9 cellular contexts compared by ENCODE assay signal in genomic region chr22:19853058-19853878, GRCh38. TPM values are rescaled to one million over a fixed set of nuclear protein-coding genes. Genes with fewer than 3 reads are reported as not detected.
A peak's percentile ranks its signal among the peaks of the same experiment; 100 is the strongest.
DNase-seq lines count a peak whose midpoint lies in the region; ATAC-seq, FAIRE-seq and TF ChIP-seq lines count a peak whose summit lies in the region.
"Had no signal": no experiment of that assay in that cellular context is flagged by ENCODE, and none has a peak within 500 bp of the region (broad histone marks: within the 10 kb centered on the region; RNA-seq: fewer than 3 reads in every experiment).

No MANE protein-coding gene starts in this region.

- H3K36me3 ChIP-seq in kidney (ENCODE audit: control insufficient read depth in 1 of 2, insufficient read depth in 2 of 2, low read length in 2 of 2) (peaks cover 0 to 22% of the 10 kb centered on the region in 2 donors), thoracic aorta (peaks cover 18% of the 10 kb centered on the region)

- peak; percentile 39 for DNase-seq in activated CD8-positive, alpha-beta memory T cell treated with anti-CD3 and anti-CD28 coated beads, Interleukin-2, amount 10 ng/mL, durations not matched to agents 7 days and 5 days
- no peak for DNase-seq in activated CD8-positive, alpha-beta memory T cell treated with anti-CD3 and anti-CD28 coated beads for 24 hours
- DNase-seq in activated naive CD8-positive, alpha-beta T cell treated with anti-CD3 and anti-CD28 coated beads for 36 hours, result no peak
- peak; percentile 61 for DNase-seq in kidney
- no peak for DNase-seq in thoracic aorta (ENCODE audit: low spot score)
- no peak for DNase-seq in medulla oblongata (ENCODE audit: extremely low spot score)
- DNase-seq in putamen (ENCODE audit: low spot score), result no peak
- DNase-seq in GM10266 (ENCODE audit: extremely low spot score), result no peak
- DNase-seq: NCI-H1417 treated with DMSO at 0.1 percent for 48 hours had no signal

- CTCF ChIA-PET in activated CD8-positive, alpha-beta memory T cell treated with anti-CD3 and anti-CD28 coated beads, Interleukin-2, amount 10 ng/mL, durations not matched to agents 7 days and 5 days (lab: Charles Lee), result interaction anchor here (1.3 kb wide), 1 partner anchor 57 kb away, joined by 5 read pairs; no protein-coding TSS in a partner anchor

- no peaks in the 10 kb centered on the region for H3K27me3 ChIP-seq in thoracic aorta (replicated peaks; ENCODE audit: insufficient read depth)

- peak overlapping the region; percentile 67 to 90 for H3K4me3 ChIP-seq in kidney (ENCODE audit: low read length in 2 of 2)
- peak overlapping the region; percentile 84 for H3K4me3 ChIP-seq in thoracic aorta

- H3K9me3 Mint-ChIP-seq in activated CD8-positive, alpha-beta memory T cell treated with anti-CD3 and anti-CD28 coated beads, Interleukin-2, amount 10 ng/mL, durations not matched to agents 7 days and 5 days (ENCODE audit: low read depth), result no peaks in the 10 kb centered on the region
- no peaks in the 10 kb centered on the region for H3K9me3 Mint-ChIP-seq in activated naive CD8-positive, alpha-beta T cell treated with anti-CD3 and anti-CD28 coated beads for 36 hours

- H3K9ac ChIP-seq in kidney (ENCODE audit: low read length in 2 of 2), result peak overlapping the region; percentile 86 to 88

- H3K27me3 Mint-ChIP-seq in activated CD8-positive, alpha-beta memory T cell treated with anti-CD3 and anti-CD28 coated beads, Interleukin-2, amount 10 ng/mL, durations not matched to agents 7 days and 5 days, result no peaks in the 10 kb centered on the region
- no peaks in the 10 kb centered on the region for H3K27me3 Mint-ChIP-seq in activated naive CD8-positive, alpha-beta T cell treated with anti-CD3 and anti-CD28 coated beads for 36 hours

- H3K36me3 Mint-ChIP-seq in activated CD8-positive, alpha-beta memory T cell treated with anti-CD3 and anti-CD28 coated beads, Interleukin-2, amount 10 ng/mL, durations not matched to agents 7 days and 5 days, result peaks cover 11% of the 10 kb centered on the region
- H3K36me3 Mint-ChIP-seq in activated naive CD8-positive, alpha-beta T cell treated with anti-CD3 and anti-CD28 coated beads for 36 hours, result peaks cover 40% of the 10 kb centered on the region

- peak overlapping the region in 1 of 2 donors; percentile 56 for H3K27ac ChIP-seq in kidney (ENCODE audit: low read depth in 2 of 2, low read length in 2 of 2)
- peak overlapping the region in 1 of 2 donors; percentile 89 for H3K27ac ChIP-seq in thoracic aorta

- no peak for ATAC-seq in activated CD8-positive, alpha-beta memory T cell treated with anti-CD3 and anti-CD28 coated beads, Interleukin-2, amount 10 ng/mL, durations not matched to agents 7 days and 5 days
- no peak for ATAC-seq in thoracic aorta (ENCODE audit: insufficient number of reproducible peaks, low FRiP score, low read depth)

- intact Hi-C loops in kidney (cut with DNase I), result no loop called here

- H3K4me1 Mint-ChIP-seq in activated CD8-positive, alpha-beta memory T cell treated with anti-CD3 and anti-CD28 coated beads, Interleukin-2, amount 10 ng/mL, durations not matched to agents 7 days and 5 days, result peaks cover 37% of the 10 kb centered on the region
- peaks cover 39% of the 10 kb centered on the region for H3K4me1 Mint-ChIP-seq in activated naive CD8-positive, alpha-beta T cell treated with anti-CD3 and anti-CD28 coated beads for 36 hours

- H3K9me3 ChIP-seq in kidney (ENCODE audit: control insufficient read depth in 1 of 2, low read length in 2 of 2), result no peaks in the 10 kb centered on the region
- no peaks in the 10 kb centered on the region for H3K9me3 ChIP-seq in thoracic aorta

- H3K4me1 ChIP-seq in kidney (ENCODE audit: control insufficient read depth in 1 of 2, insufficient read depth in 1 of 2, low read depth in 1 of 2, low read length in 2 of 2) (peaks cover 6 to 34% of the 10 kb centered on the region in 2 donors), thoracic aorta (ENCODE audit: control insufficient read depth in 1 of 2, low read depth in 2 of 2) (peaks cover 15 to 28% of the 10 kb centered on the region in 2 donors)

- no peak for TF ChIP-seq CTCF in kidney (IDR thresholded peaks at IDR 0.05; ENCODE audit: borderline replicate concordance, extremely low read depth, insufficient read depth)
- TF ChIP-seq CTCF in thoracic aorta (IDR thresholded peaks at IDR 0.05), result no peak
- TF ChIP-seq CTCF in GM10266 (IDR thresholded peaks at IDR 0.05; ENCODE audit: control insufficient read depth, insufficient read depth, low read depth, missing control alignments), result no peak

- H3K27ac Mint-ChIP-seq in activated CD8-positive, alpha-beta memory T cell treated with anti-CD3 and anti-CD28 coated beads, Interleukin-2, amount 10 ng/mL, durations not matched to agents 7 days and 5 days, result peak overlapping the region; percentile 94
- H3K27ac Mint-ChIP-seq in activated naive CD8-positive, alpha-beta T cell treated with anti-CD3 and anti-CD28 coated beads for 36 hours, result peak overlapping the region; percentile 96

- FAIRE-seq in kidney (lab: Jason Lieb, UNC), result no peak

- H3K4me3 Mint-ChIP-seq in activated CD8-positive, alpha-beta memory T cell treated with anti-CD3 and anti-CD28 coated beads, Interleukin-2, amount 10 ng/mL, durations not matched to agents 7 days and 5 days, result peak overlapping the region; percentile 84
- peak overlapping the region; percentile 96 for H3K4me3 Mint-ChIP-seq in activated naive CD8-positive, alpha-beta T cell treated with anti-CD3 and anti-CD28 coated beads for 36 hours

RNA-seq across cellular contexts. Expression of gene GNB1L, which starts 1.4 kb away (rescaled TPM):
- 10 to 100 TPM; 13.7 to 14.7 TPM for total RNA-seq in activated CD8-positive, alpha-beta memory T cell treated with anti-CD3 and anti-CD28 coated beads, Interleukin-2, amount 10 ng/mL, durations not matched to agents 7 days and 5 days
- total RNA-seq in activated naive CD8-positive, alpha-beta T cell treated with anti-CD3 and anti-CD28 coated beads for 36 hours, result 10 to 100 TPM; 14.5 TPM
- total RNA-seq in kidney (4.4 TPM), thoracic aorta (1 to 10 TPM; 2.3 to 7.7 TPM)
- 4.0 TPM for polyA plus RNA-seq in kidney (ENCODE audit: insufficient read depth, low read depth, low replicate concordance)

RNA-seq across cellular contexts. Expression of gene RTL10, which starts 1.4 kb away (rescaled TPM):
- 10 to 100 TPM; 12.8 to 15.9 TPM for total RNA-seq in activated CD8-positive, alpha-beta memory T cell treated with anti-CD3 and anti-CD28 coated beads, Interleukin-2, amount 10 ng/mL, durations not matched to agents 7 days and 5 days
- 10 to 100 TPM; 18.7 to 23.1 TPM for total RNA-seq in activated naive CD8-positive, alpha-beta T cell treated with anti-CD3 and anti-CD28 coated beads for 36 hours
- total RNA-seq in kidney (16.7 TPM), thoracic aorta (10 to 100 TPM; 11.8 to 17.2 TPM)
- polyA plus RNA-seq in kidney (ENCODE audit: insufficient read depth, low read depth, low replicate concordance), result 8.8 TPM

Comparison
In these comparisons a context has a peak if more than half of its experiments do, and no peak if none do; other contexts are left out.
1. DNase-seq: peak in activated CD8-positive, alpha-beta memory T cell treated with anti-CD3 and anti-CD28 coated beads, Interleukin-2, amount 10 ng/mL, durations not matched to agents 7 days and 5 days (single experiment) and kidney (single experiment); none in activated CD8-positive, alpha-beta memory T cell treated with anti-CD3 and anti-CD28 coated beads for 24 hours (single experiment), activated naive CD8-positive, alpha-beta T cell treated with anti-CD3 and anti-CD28 coated beads for 36 hours (single experiment), thoracic aorta (single experiment), medulla oblongata (single experiment), putamen (single experiment) and GM10266 (single experiment).